Comparison of ENCODE assay signal across 1 cellular context in genomic region chr16:84633622-84634021, GRCh38.
TF ChIP-seq lines count a peak whose summit lies in the region.

No MANE protein-coding gene starts in this region.

TF ChIP-seq in HepG2, 621 proteins besides CTCF, POLR2A, EP300 and RAD21 (continued from another document and continues in another):
- TF ChIP-seq NFAT5 (CRISPR knock-in tag; IDR thresholded peaks at IDR 0.05) (no peak), POGZ (CRISPR knock-in tag; IDR thresholded peaks at IDR 0.05) (no peak), KMT2A (CRISPR knock-in tag; IDR thresholded peaks at IDR 0.05) (no peak), ZNF614 (CRISPR knock-in tag; IDR thresholded peaks at IDR 0.05; ENCODE audit: borderline replicate concordance) (no peak), GTF3A (CRISPR knock-in tag; conservative IDR thresholded peaks at IDR 0.05) (no peak), CSRNP1 (CRISPR knock-in tag; IDR thresholded peaks at IDR 0.05) (no peak), ATF2 (CRISPR knock-in tag; IDR thresholded peaks at IDR 0.05) (no peak), ATF3 (CRISPR knock-in tag; IDR thresholded peaks at IDR 0.05) (no peak), GPN1 (CRISPR knock-in tag; IDR thresholded peaks at IDR 0.05; ENCODE audit: borderline replicate concordance) (no peak), ZNF550 (CRISPR knock-in tag; IDR thresholded peaks at IDR 0.05; ENCODE audit: borderline replicate concordance) (no peak), ZNF841 (CRISPR knock-in tag; IDR thresholded peaks at IDR 0.05; ENCODE audit: borderline replicate concordance) (no peak), FOSL1 (CRISPR knock-in tag; IDR thresholded peaks at IDR 0.05; ENCODE audit: borderline replicate concordance) (no peak), ZNF639 (CRISPR knock-in tag; conservative IDR thresholded peaks at IDR 0.05) (no peak), ZBTB2 (CRISPR knock-in tag; IDR thresholded peaks at IDR 0.05; ENCODE audit: low read depth) (no peak), SMARCC2 (IDR thresholded peaks at IDR 0.05) (no peak), PRDM10 (CRISPR knock-in tag; IDR thresholded peaks at IDR 0.05; ENCODE audit: low read depth) (no peak), ZNF143 (CRISPR knock-in tag; IDR thresholded peaks at IDR 0.05) (no peak), SALL2 (CRISPR knock-in tag; IDR thresholded peaks at IDR 0.05) (no peak), ZFY (CRISPR knock-in tag; IDR thresholded peaks at IDR 0.05) (no peak), ZNF10 (CRISPR knock-in tag; IDR thresholded peaks at IDR 0.05; ENCODE audit: borderline replicate concordance, low read depth) (no peak), RBM39 (IDR thresholded peaks at IDR 0.05; ENCODE audit: low read depth, low read length, poor library complexity, severe bottlenecking) (no peak), TBX3 (IDR thresholded peaks at IDR 0.05; ENCODE audit: borderline replicate concordance) (no peak), NCOA2 (CRISPR knock-in tag; IDR thresholded peaks at IDR 0.05) (no peak), HDAC1 (CRISPR knock-in tag; IDR thresholded peaks at IDR 0.05) (no peak), ZNF263 (CRISPR knock-in tag; IDR thresholded peaks at IDR 0.05) (no peak), SRF (IDR thresholded peaks at IDR 0.05; ENCODE audit: low read depth, low read length) (no peak), NCOR1 (IDR thresholded peaks at IDR 0.05; ENCODE audit: borderline replicate concordance, low read length) (peak; percentile 60; the same call in 1 of the 2 replicates), TRIM22 (IDR thresholded peaks at IDR 0.05) (no peak), TBP (CRISPR knock-in tag; IDR thresholded peaks at IDR 0.05) (no peak), ZNF576 (CRISPR knock-in tag; IDR thresholded peaks at IDR 0.05) (no peak), ZNF281 (CRISPR knock-in tag; IDR thresholded peaks at IDR 0.05; ENCODE audit: borderline replicate concordance) (peak; percentile 34; the same call in 1 of the 2 replicates), ZNF772 (CRISPR knock-in tag; IDR thresholded peaks at IDR 0.05) (no peak), RFX3 (CRISPR knock-in tag; IDR thresholded peaks at IDR 0.05) (no peak), IKZF5 (CRISPR knock-in tag; IDR thresholded peaks at IDR 0.05) (0 out of 2 replicates have a peak, but pooled peaks have one; percentile 20), JUNB (CRISPR knock-in tag; IDR thresholded peaks at IDR 0.05; ENCODE audit: borderline replicate concordance) (no peak), PCBP2 (optimal IDR thresholded peaks at IDR 0.05; ENCODE audit: low read depth, low read length, poor library complexity, severe bottlenecking) (no peak), ZNF543 (CRISPR knock-in tag; IDR thresholded peaks at IDR 0.05) (no peak), KAT8 (CRISPR knock-in tag; IDR thresholded peaks at IDR 0.05) (no peak), ADNP (CRISPR knock-in tag; IDR thresholded peaks at IDR 0.05) (no peak), NFIC (IDR thresholded peaks at IDR 0.05; ENCODE audit: low read length) (no peak), FOXA3 (CRISPR knock-in tag; IDR thresholded peaks at IDR 0.05) (no peak), TBL1XR1 (IDR thresholded peaks at IDR 0.05; ENCODE audit: borderline replicate concordance, low read length, partially characterized antibody) (peak; percentile 85), JUN (CRISPR knock-in tag; IDR thresholded peaks at IDR 0.05) (no peak)
